8 cellular contexts compared by ENCODE assay signal in the genomic region with DNA sequence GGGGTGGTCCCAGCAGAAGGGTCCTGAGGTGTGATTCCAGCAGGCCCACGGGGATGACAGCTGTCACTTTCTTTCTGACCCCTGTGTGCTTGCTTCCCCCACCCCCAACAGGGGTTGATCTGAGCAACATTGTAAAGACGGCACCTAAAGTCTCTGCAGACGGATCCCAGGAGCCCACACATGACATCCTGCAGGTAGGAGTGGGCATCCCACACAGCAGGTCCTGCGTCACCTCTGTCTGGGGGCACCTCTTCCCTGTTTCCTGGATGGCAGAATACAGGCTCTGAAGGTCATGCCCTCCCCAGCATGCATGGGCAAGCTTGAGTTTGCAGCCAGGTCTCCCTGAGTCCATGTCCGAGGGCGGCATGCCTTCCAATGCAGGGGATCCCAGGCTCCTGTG.
"Had no signal": no experiment of that assay in that cellular context is flagged by ENCODE, and none has a peak within 500 bp of the region (broad histone marks: within the 10 kb centered on the region; RNA-seq: fewer than 3 reads in every experiment).

No MANE protein-coding gene starts in this region.

- H3K27ac ChIP-seq: GM23248 had no signal

- H3K9me3 Mint-ChIP-seq: HFFc6 had no signal

- H3K4me3 ChIP-seq: GM23248, HAP-1, K562 had no signal

- ATAC-seq: HCT116, K562 had no signal

- DNase-seq: GM23248, GOT3, H7, HFFc6, IMR-90 had no signal

- H3K4me3 Mint-ChIP-seq: HFFc6 had no signal

- H3K27ac Mint-ChIP-seq: HFFc6 had no signal
